1 cellular context compared by ENCODE assay signal in the genomic region with DNA sequence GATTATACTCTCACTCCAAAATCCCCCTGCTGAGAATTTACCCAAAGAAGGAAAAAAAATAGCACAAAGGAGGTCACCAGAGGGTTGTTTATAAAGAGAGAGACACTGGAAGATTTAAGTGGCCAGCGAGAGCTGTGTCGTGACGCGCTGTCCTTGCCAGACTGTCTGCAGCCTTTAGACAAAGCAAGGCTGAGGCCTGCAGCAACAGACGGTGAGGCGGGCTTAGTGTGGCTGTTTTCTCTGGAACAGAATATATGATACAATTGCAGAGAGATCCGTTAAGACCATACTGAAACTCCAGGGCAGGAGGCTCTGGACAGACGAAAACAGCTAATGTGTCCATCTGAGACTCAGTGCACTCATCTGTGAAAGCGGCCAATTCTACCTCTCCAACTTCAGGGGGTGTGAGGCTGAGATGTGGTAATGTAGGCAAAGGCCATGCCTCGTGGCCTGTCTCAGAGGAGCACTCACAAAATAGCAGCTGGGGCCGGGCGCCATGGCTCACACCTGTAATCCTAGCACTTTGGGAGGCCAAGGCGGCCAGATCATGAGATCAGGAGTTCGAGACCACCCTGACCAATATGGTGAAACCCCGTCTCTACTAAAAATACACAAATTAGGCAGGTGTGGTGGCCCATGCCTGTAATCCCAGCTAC.
TF ChIP-seq lines count a peak whose summit lies in the region.

No MANE protein-coding gene starts in this region.

TF ChIP-seq in K562, 482 proteins besides CTCF, POLR2A, EP300 and RAD21:
- TF ChIP-seq, protein P1, sequence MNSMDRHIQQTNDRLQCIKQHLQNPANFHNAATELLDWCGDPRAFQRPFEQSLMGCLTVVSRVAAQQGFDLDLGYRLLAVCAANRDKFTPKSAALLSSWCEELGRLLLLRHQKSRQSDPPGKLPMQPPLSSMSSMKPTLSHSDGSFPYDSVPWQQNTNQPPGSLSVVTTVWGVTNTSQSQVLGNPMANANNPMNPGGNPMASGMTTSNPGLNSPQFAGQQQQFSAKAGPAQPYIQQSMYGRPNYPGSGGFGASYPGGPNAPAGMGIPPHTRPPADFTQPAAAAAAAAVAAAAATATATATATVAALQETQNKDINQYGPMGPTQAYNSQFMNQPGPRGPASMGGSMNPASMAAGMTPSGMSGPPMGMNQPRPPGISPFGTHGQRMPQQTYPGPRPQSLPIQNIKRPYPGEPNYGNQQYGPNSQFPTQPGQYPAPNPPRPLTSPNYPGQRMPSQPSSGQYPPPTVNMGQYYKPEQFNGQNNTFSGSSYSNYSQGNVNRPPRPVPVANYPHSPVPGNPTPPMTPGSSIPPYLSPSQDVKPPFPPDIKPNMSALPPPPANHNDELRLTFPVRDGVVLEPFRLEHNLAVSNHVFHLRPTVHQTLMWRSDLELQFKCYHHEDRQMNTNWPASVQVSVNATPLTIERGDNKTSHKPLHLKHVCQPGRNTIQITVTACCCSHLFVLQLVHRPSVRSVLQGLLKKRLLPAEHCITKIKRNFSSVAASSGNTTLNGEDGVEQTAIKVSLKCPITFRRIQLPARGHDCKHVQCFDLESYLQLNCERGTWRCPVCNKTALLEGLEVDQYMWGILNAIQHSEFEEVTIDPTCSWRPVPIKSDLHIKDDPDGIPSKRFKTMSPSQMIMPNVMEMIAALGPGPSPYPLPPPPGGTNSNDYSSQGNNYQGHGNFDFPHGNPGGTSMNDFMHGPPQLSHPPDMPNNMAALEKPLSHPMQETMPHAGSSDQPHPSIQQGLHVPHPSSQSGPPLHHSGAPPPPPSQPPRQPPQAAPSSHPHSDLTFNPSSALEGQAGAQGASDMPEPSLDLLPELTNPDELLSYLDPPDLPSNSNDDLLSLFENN (IDR thresholded peaks at IDR 0.05; ENCODE audit: low read depth in 2 of 2, low read length in 2 of 2): no peak
- TF ChIP-seq HDAC6 (IDR thresholded peaks at IDR 0.05; ENCODE audit: low read depth, low read length): no peak
- TF ChIP-seq STAT5B (CRISPR knock-in tag; IDR thresholded peaks at IDR 0.05): no peak
- no peak for TF ChIP-seq TEAD2 (tag; IDR thresholded peaks at IDR 0.05)
- no peak for TF ChIP-seq NFRKB (IDR thresholded peaks at IDR 0.05; ENCODE audit: low read depth)
- TF ChIP-seq, protein P2, sequence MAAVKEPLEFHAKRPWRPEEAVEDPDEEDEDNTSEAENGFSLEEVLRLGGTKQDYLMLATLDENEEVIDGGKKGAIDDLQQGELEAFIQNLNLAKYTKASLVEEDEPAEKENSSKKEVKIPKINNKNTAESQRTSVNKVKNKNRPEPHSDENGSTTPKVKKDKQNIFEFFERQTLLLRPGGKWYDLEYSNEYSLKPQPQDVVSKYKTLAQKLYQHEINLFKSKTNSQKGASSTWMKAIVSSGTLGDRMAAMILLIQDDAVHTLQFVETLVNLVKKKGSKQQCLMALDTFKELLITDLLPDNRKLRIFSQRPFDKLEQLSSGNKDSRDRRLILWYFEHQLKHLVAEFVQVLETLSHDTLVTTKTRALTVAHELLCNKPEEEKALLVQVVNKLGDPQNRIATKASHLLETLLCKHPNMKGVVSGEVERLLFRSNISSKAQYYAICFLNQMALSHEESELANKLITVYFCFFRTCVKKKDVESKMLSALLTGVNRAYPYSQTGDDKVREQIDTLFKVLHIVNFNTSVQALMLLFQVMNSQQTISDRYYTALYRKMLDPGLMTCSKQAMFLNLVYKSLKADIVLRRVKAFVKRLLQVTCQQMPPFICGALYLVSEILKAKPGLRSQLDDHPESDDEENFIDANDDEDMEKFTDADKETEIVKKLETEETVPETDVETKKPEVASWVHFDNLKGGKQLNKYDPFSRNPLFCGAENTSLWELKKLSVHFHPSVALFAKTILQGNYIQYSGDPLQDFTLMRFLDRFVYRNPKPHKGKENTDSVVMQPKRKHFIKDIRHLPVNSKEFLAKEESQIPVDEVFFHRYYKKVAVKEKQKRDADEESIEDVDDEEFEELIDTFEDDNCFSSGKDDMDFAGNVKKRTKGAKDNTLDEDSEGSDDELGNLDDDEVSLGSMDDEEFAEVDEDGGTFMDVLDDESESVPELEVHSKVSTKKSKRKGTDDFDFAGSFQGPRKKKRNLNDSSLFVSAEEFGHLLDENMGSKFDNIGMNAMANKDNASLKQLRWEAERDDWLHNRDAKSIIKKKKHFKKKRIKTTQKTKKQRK (IDR thresholded peaks at IDR 0.05; ENCODE audit: borderline replicate concordance, low read depth, low read length): no peak
- no peak for TF ChIP-seq TAF9B (IDR thresholded peaks at IDR 0.05; ENCODE audit: partially characterized antibody)
- no peak for TF ChIP-seq DNMT1 (IDR thresholded peaks at IDR 0.05)
- no peak for TF ChIP-seq POLR2H (tag; IDR thresholded peaks at IDR 0.05; ENCODE audit: low read depth)
- no peak for TF ChIP-seq MTA1 (IDR thresholded peaks at IDR 0.05; ENCODE audit: borderline replicate concordance)
- no peak for TF ChIP-seq THRAP3 (IDR thresholded peaks at IDR 0.05; ENCODE audit: borderline replicate concordance)
- TF ChIP-seq, protein P3, sequence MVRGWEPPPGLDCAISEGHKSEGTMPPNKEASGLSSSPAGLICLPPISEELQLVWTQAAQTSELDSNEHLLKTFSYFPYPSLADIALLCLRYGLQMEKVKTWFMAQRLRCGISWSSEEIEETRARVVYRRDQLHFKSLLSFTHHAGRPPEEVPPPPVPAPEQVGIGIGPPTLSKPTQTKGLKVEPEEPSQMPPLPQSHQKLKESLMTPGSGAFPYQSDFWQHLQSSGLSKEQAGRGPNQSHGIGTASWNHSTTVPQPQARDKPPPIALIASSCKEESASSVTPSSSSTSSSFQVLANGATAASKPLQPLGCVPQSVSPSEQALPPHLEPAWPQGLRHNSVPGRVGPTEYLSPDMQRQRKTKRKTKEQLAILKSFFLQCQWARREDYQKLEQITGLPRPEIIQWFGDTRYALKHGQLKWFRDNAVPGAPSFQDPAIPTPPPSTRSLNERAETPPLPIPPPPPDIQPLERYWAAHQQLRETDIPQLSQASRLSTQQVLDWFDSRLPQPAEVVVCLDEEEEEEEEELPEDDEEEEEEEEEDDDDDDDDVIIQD (CRISPR knock-in tag; IDR thresholded peaks at IDR 0.05): no peak
- TF ChIP-seq, protein P4, sequence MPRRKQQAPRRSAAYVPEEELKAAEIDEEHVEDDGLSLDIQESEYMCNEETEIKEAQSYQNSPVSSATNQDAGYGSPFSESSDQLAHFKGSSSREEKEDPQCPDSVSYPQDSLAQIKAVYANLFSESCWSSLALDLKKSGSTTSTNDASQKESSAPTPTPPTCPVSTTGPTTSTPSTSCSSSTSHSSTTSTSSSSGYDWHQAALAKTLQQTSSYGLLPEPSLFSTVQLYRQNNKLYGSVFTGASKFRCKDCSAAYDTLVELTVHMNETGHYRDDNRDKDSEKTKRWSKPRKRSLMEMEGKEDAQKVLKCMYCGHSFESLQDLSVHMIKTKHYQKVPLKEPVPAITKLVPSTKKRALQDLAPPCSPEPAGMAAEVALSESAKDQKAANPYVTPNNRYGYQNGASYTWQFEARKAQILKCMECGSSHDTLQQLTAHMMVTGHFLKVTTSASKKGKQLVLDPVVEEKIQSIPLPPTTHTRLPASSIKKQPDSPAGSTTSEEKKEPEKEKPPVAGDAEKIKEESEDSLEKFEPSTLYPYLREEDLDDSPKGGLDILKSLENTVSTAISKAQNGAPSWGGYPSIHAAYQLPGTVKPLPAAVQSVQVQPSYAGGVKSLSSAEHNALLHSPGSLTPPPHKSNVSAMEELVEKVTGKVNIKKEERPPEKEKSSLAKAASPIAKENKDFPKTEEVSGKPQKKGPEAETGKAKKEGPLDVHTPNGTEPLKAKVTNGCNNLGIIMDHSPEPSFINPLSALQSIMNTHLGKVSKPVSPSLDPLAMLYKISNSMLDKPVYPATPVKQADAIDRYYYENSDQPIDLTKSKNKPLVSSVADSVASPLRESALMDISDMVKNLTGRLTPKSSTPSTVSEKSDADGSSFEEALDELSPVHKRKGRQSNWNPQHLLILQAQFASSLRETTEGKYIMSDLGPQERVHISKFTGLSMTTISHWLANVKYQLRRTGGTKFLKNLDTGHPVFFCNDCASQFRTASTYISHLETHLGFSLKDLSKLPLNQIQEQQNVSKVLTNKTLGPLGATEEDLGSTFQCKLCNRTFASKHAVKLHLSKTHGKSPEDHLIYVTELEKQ (CRISPR knock-in tag; IDR thresholded peaks at IDR 0.05): no peak
- TF ChIP-seq, protein P5, sequence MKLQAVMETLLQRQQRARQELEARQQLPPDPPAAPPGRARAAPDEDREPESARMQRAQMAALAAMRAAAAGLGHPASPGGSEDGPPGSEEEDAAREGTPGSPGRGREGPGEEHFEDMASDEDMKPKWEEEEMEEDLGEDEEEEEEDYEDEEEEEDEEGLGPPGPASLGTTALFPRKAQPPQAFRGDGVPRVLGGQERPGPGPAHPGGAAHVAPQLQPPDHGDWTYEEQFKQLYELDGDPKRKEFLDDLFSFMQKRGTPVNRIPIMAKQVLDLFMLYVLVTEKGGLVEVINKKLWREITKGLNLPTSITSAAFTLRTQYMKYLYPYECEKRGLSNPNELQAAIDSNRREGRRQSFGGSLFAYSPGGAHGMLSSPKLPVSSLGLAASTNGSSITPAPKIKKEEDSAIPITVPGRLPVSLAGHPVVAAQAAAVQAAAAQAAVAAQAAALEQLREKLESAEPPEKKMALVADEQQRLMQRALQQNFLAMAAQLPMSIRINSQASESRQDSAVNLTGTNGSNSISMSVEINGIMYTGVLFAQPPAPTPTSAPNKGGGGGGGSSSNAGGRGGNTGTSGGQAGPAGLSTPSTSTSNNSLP (IDR thresholded peaks at IDR 0.05; ENCODE audit: borderline replicate concordance, low read depth, low read length): no peak
- TF ChIP-seq SREBF2 (CRISPR knock-in tag; IDR thresholded peaks at IDR 0.05): no peak
